In genomic region chr13:106558527-106558926, GRCh38 we compare ENCODE assay signal across 1 cellular context.
TF ChIP-seq lines count a peak whose summit lies in the region.

No MANE protein-coding gene starts in this region.

TF ChIP-seq in WTC11, 78 proteins besides CTCF, POLR2A, EP300 and RAD21 (continued from another document):
- TF ChIP-seq STAT6 (CRISPR knock-in tag; conservative IDR thresholded peaks at IDR 0.05; ENCODE audit: low read depth) (no peak), ZNF512 (CRISPR knock-in tag; IDR thresholded peaks at IDR 0.05; ENCODE audit: borderline replicate concordance) (no peak), ESRRA (CRISPR knock-in tag; IDR thresholded peaks at IDR 0.05; ENCODE audit: borderline replicate concordance) (no peak), NR3C1 (CRISPR knock-in tag; conservative IDR thresholded peaks at IDR 0.05; ENCODE audit: low read depth) (no peak), FOXJ3 (CRISPR knock-in tag; IDR thresholded peaks at IDR 0.05; ENCODE audit: borderline replicate concordance) (no peak), RELA (CRISPR knock-in tag; IDR thresholded peaks at IDR 0.05; ENCODE audit: borderline replicate concordance) (no peak), PREB (CRISPR knock-in tag; IDR thresholded peaks at IDR 0.05; ENCODE audit: borderline replicate concordance) (no peak), CREB1 (CRISPR knock-in tag; IDR thresholded peaks at IDR 0.05) (no peak)
TF ChIP-seq in WTC11: peak in this region for 0.
